18 cellular contexts compared by ENCODE assay signal in the genomic region with DNA sequence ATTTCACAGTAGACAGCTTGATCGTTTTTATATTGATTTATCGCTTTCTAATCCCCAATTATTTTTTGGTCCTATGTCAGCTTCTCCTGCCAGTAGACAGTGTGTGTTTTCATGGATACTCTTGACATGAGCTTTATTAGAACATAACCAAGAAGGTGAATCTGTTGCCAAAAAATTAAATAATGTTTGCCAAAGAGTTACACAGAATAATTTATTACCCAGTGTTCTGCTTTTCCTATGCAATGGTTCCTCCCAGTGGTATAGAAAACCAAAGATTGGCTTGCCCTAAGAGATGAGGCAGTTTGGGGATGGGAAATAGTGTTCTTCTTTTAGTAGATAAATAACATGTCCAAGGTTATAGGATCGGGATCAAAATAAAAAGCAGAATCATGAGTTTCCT. TPM values are rescaled to one million over a fixed set of nuclear protein-coding genes. Genes with fewer than 3 reads are reported as not detected.
DNase-seq lines count a peak whose midpoint lies in the region; ATAC-seq and TF ChIP-seq lines count a peak whose summit lies in the region.
"Had no signal": no experiment of that assay in that cellular context is flagged by ENCODE, and none has a peak within 500 bp of the region (broad histone marks: within the 10 kb centered on the region; RNA-seq: fewer than 3 reads in every experiment).

No MANE protein-coding gene starts in this region.

- no peaks in the 10 kb centered on the region for H3K9me3 ChIP-seq in heart left ventricle
- no peaks in the 10 kb centered on the region for H3K9me3 ChIP-seq in right atrium auricular region
- no peaks in the 10 kb centered on the region for H3K9me3 ChIP-seq in WERI-Rb-1 (ENCODE audit: severe bottlenecking)
- H3K9me3 ChIP-seq: BLaER1 had no signal

- H3K27ac Mint-ChIP-seq in activated naive CD4-positive, alpha-beta T cell treated with anti-CD3 and anti-CD28 coated beads for 36 hours: no peak overlapping the region
- H3K27ac Mint-ChIP-seq: HFFc6 had no signal

- H3K4me3 ChIP-seq in heart left ventricle (no peak overlapping the region), right atrium auricular region (no peak overlapping the region), LNCaP clone FGC (ENCODE audit: low read depth, low read length) (no peak overlapping the region), WERI-Rb-1 (ENCODE audit: low read depth, low read length) (peak overlapping the region; percentile 35; the same call in 1 of the 2 replicates)
- H3K4me3 ChIP-seq: BLaER1 had no signal

- no peak for DNase-seq in heart left ventricle
- no peak for DNase-seq in right atrium auricular region (ENCODE audit: low spot score)
- DNase-seq in LNCaP clone FGC (ENCODE audit: low read depth): peak; percentile 59
- DNase-seq in WERI-Rb-1: no peak
- DNase-seq in activated naive CD4-positive, alpha-beta T cell treated with anti-CD3 and anti-CD28 coated beads for 36 hours: no peak
- no peak for DNase-seq in medulla oblongata (ENCODE audit: extremely low spot score)
- DNase-seq: 8988T; CD4-positive, alpha-beta memory T cell; DMS79 treated with DMSO at 0.1 percent for 48 hours; GF-D8; GOT3; H7; HFFc6 had no signal

- no peaks in the 10 kb centered on the region for H3K4me1 Mint-ChIP-seq in activated naive CD4-positive, alpha-beta T cell treated with anti-CD3 and anti-CD28 coated beads for 36 hours (ENCODE audit: low read depth)
- H3K4me1 Mint-ChIP-seq: CD4-positive, alpha-beta memory T cell had no signal

- intact Hi-C loops in heart left ventricle (cut with DNase I): loop anchor here in 5 of 10 donors (1.0 to 10.0 kb wide), 5 partner anchors 41 to 289 kb away; no protein-coding TSS in a partner anchor
- intact Hi-C loops in activated naive CD4-positive, alpha-beta T cell treated with anti-CD3 and anti-CD28 coated beads for 36 hours (cut with micrococcal nuclease): no loop called here

- no peaks in the 10 kb centered on the region for H3K27me3 Mint-ChIP-seq in activated naive CD4-positive, alpha-beta T cell treated with anti-CD3 and anti-CD28 coated beads for 36 hours (ENCODE audit: low read depth)
- H3K27me3 Mint-ChIP-seq: CD4-positive, alpha-beta memory T cell had no signal

- H3K27me3 ChIP-seq in heart left ventricle (no peaks in the 10 kb centered on the region), right atrium auricular region (no peaks in the 10 kb centered on the region), WERI-Rb-1 (ENCODE audit: insufficient read depth, low read depth, severe bottlenecking) (no peaks in the 10 kb centered on the region)
- H3K27me3 ChIP-seq: BLaER1 had no signal

- ATAC-seq in heart left ventricle: no peak
- no peak for ATAC-seq in GM19397 (IDR thresholded peaks at IDR 0.05; ENCODE audit: unreplicated experiment)
- ATAC-seq: HCT116, HepG2 had no signal

- peaks cover 3 to 30% (median 19%) of the 10 kb centered on the region in 12 donors for H3K4me1 ChIP-seq in heart left ventricle
- H3K4me1 ChIP-seq in right atrium auricular region: peaks cover 0 to 22% of the 10 kb centered on the region in 2 donors
- H3K4me1 ChIP-seq: BLaER1 had no signal

- H3K27ac ChIP-seq in heart left ventricle: peak overlapping the region in 8 of 12 donors; percentile 33 to 75 (median 64)
- H3K27ac ChIP-seq in right atrium auricular region: peak overlapping the region in 1 of 2 donors; percentile 74
- peak overlapping the region; percentile 92 for H3K27ac ChIP-seq in WERI-Rb-1
- H3K27ac ChIP-seq: BLaER1 had no signal

- no peak overlapping the region for H3K4me3 Mint-ChIP-seq in activated naive CD4-positive, alpha-beta T cell treated with anti-CD3 and anti-CD28 coated beads for 36 hours
- H3K4me3 Mint-ChIP-seq: CD14-positive monocyte; CD4-positive, alpha-beta memory T cell; HFFc6 had no signal

- TF ChIP-seq POLR2A in heart left ventricle (IDR thresholded peaks at IDR 0.05): no peak

- no peaks in the 10 kb centered on the region for H3K9me3 Mint-ChIP-seq in activated naive CD4-positive, alpha-beta T cell treated with anti-CD3 and anti-CD28 coated beads for 36 hours
- H3K9me3 Mint-ChIP-seq: CD14-positive monocyte; CD4-positive, alpha-beta memory T cell; HFFc6 had no signal

- WGBS in heart left ventricle, 4 donors: 90 to 95% (median 93%) methylated on average over 3 of the region's 3 CpGs

- H3K36me3 ChIP-seq in heart left ventricle (no peaks in the 10 kb centered on the region), right atrium auricular region (no peaks in the 10 kb centered on the region), WERI-Rb-1 (no peaks in the 10 kb centered on the region; the same call in 1 of the 2 replicates)
- H3K36me3 ChIP-seq: BLaER1 had no signal

- no peaks in the 10 kb centered on the region for H3K36me3 Mint-ChIP-seq in activated naive CD4-positive, alpha-beta T cell treated with anti-CD3 and anti-CD28 coated beads for 36 hours (ENCODE audit: low read depth)
- H3K36me3 Mint-ChIP-seq: CD4-positive, alpha-beta memory T cell had no signal

- CTCF ChIA-PET in activated naive CD4-positive, alpha-beta T cell treated with anti-CD3 and anti-CD28 coated beads for 36 hours (lab: Charles Lee): interaction anchor here (1.2 kb wide), 1 partner anchor 141 kb away, joined by 3 read pairs; no protein-coding TSS in a partner anchor

- TF ChIP-seq CTCF in heart left ventricle (IDR thresholded peaks at IDR 0.05) (no peak), right atrium auricular region (IDR thresholded peaks at IDR 0.05) (no peak), LNCaP clone FGC (IDR thresholded peaks at IDR 0.05; ENCODE audit: control insufficient read depth, extremely low read depth, insufficient read depth) (peak; percentile 49), WERI-Rb-1 (IDR thresholded peaks at IDR 0.05; ENCODE audit: low read depth, low read length) (no peak)

RNA-seq across cellular contexts. Expression of gene FRY, which starts 8.5 kb away (rescaled TPM):
- total RNA-seq in heart left ventricle: 100 to 1,000 TPM; 108 to 237 (median 168) TPM
- 10 to 100 TPM; 21.6 to 43.7 TPM for polyA plus RNA-seq in heart left ventricle
- 100 to 1,000 TPM in 1 of 2 donors, 10 to 100 TPM in 1; 94.8 to 183 TPM for total RNA-seq in right atrium auricular region
- total RNA-seq in activated naive CD4-positive, alpha-beta T cell treated with anti-CD3 and anti-CD28 coated beads for 36 hours: 1 to 10 TPM; 7.3 to 7.8 TPM

Comparison
In these comparisons a context has a peak if more than half of its experiments do, and no peak if none do; other contexts are left out.
1. RNA of gene FRY, which starts 8.5 kb away (total RNA-seq): 94.8 to 183 TPM in right atrium auricular region and 108 to 237 TPM in heart left ventricle; 7.3 to 7.8 TPM in activated naive CD4-positive, alpha-beta T cell treated with anti-CD3 and anti-CD28 coated beads for 36 hours; every median in the first group is over 10 times any median in the second.